Comparison of ENCODE assay signal across 9 cellular contexts in genomic region chr3:176663819-176664218, GRCh38.
DNase-seq lines count a peak whose midpoint lies in the region; ATAC-seq, FAIRE-seq and TF ChIP-seq lines count a peak whose summit lies in the region.
"Had no signal": no experiment of that assay in that cellular context is flagged by ENCODE, and none has a peak within 500 bp of the region (broad histone marks: within the 10 kb centered on the region; RNA-seq: fewer than 3 reads in every experiment).

No MANE protein-coding gene starts in this region.

- no peak for ATAC-seq in esophagus mucosa
- ATAC-seq in HG03565 (IDR thresholded peaks at IDR 0.05; ENCODE audit: unreplicated experiment): no peak

- DNase-seq in SIG-M5 treated with dmso at 0.1 percent for 504 hours (lab: John Stamatoyannopoulos, UW; ENCODE audit: unreplicated experiment): peak; percentile 42
- no peak for DNase-seq in SIG-M5 (lab: John Stamatoyannopoulos, UW)
- DNase-seq in NCI-H2107 treated with DMSO at 0.1 percent for 48 hours (lab: John Stamatoyannopoulos, UW; ENCODE audit: unreplicated experiment): peak; percentile 85
- peak; percentile 56 for DNase-seq in amniotic stem cell (lab: John Stamatoyannopoulos, UW)
- DNase-seq in keratinocyte (ENCODE audit: low read depth, low spot score): no peak
- no peak for DNase-seq in activated naive CD4-positive, alpha-beta T cell treated with anti-CD3 and anti-CD28 coated beads, Interleukin-2, amount 50 U/mL, for 16 hours
- DNase-seq: CD4-positive, CD25-positive, alpha-beta regulatory T cell had no signal

- H2AFZ ChIP-seq in keratinocyte (ENCODE audit: control insufficient read depth, low read length): no peak overlapping the region

- H3K36me3 ChIP-seq in keratinocyte (ENCODE audit: control insufficient read depth in 2 of 2, extremely low read depth in 1 of 2, insufficient read depth in 2 of 2, low read length in 2 of 2): no peaks in the 10 kb centered on the region

- no peak overlapping the region for H3K4me3 ChIP-seq in keratinocyte (ENCODE audit: control insufficient read depth in 2 of 3, extremely low read depth in 1 of 3, insufficient read depth in 2 of 3, low read depth in 1 of 3, low read length in 3 of 3)

- no peak overlapping the region for H3K4me2 ChIP-seq in keratinocyte (ENCODE audit: control insufficient read depth, extremely low read depth, insufficient read depth, low read depth, low read length)

- H3K79me2 ChIP-seq in keratinocyte (ENCODE audit: control insufficient read depth, insufficient read depth, low read length): no peaks in the 10 kb centered on the region

- TF ChIP-seq CTCF in keratinocyte (optimal IDR thresholded peaks at IDR 0.05 in 1 of 3, IDR thresholded peaks at IDR 0.05 in 1 of 3, conservative IDR thresholded peaks at IDR 0.05 in 1 of 3; ENCODE audit: extremely low read depth in 1 of 3, insufficient read depth in 2 of 3, low read length in 3 of 3): peak in 2 of 3 experiments; percentile 18 to 21

- dilution Hi-C loops in keratinocyte (cut with MboI; ENCODE audit: extremely low pct_ligation_motif_present, low sequenced_read_pairs): no loop called here

- no peaks in the 10 kb centered on the region for H3K9me3 ChIP-seq in keratinocyte (ENCODE audit: control insufficient read depth, low read depth, low read length)

- H3K27ac ChIP-seq in keratinocyte (ENCODE audit: control insufficient read depth, insufficient read depth, low read length): no peak overlapping the region

- no peak overlapping the region for H3K9ac ChIP-seq in keratinocyte (ENCODE audit: control insufficient read depth, extremely low read depth, insufficient read depth, low read length)

- no peaks in the 10 kb centered on the region for H3K4me1 ChIP-seq in keratinocyte (ENCODE audit: control insufficient read depth, extremely low read depth, insufficient read depth, low read length)

- no peaks in the 10 kb centered on the region for H3K9me1 ChIP-seq in keratinocyte (ENCODE audit: control insufficient read depth, extremely low read depth, insufficient read depth, low read length)

- no peak for FAIRE-seq in keratinocyte (lab: Jason Lieb, UNC)

- H3K27me3 ChIP-seq in keratinocyte (ENCODE audit: control insufficient read depth, extremely low read depth, insufficient read depth, low read length): no peaks in the 10 kb centered on the region

- H4K20me1 ChIP-seq in keratinocyte (ENCODE audit: control insufficient read depth, extremely low read depth, insufficient read depth, low read length): no peaks in the 10 kb centered on the region

Comparison
In these comparisons a context has a peak if more than half of its experiments do, and no peak if none do; other contexts are left out.
1. DNase-seq: peak in SIG-M5 treated with dmso at 0.1 percent for 504 hours (single experiment), NCI-H2107 treated with DMSO at 0.1 percent for 48 hours (single experiment) and amniotic stem cell (single experiment); none in SIG-M5 (single experiment), keratinocyte (single experiment) and activated naive CD4-positive, alpha-beta T cell treated with anti-CD3 and anti-CD28 coated beads, Interleukin-2, amount 50 U/mL, for 16 hours (single experiment).